ENCODE assay signal across 1 cellular context in genomic region chr1:74463301-74463988, GRCh38.
TF ChIP-seq lines count a peak whose summit lies in the region.

No MANE protein-coding gene starts in this region.

TF ChIP-seq in GM12878, 131 proteins besides CTCF, POLR2A, EP300 and RAD21:
- peak; percentile 24; the same call in 1 of the 2 replicates for TF ChIP-seq NFIC (IDR thresholded peaks at IDR 0.05; ENCODE audit: low read depth, low read length)
- peak; percentile 89 for TF ChIP-seq MTA2 (IDR thresholded peaks at IDR 0.05; ENCODE audit: low read depth)
- peak; percentile 19; the same call in 1 of the 2 replicates for TF ChIP-seq RUNX3 (IDR thresholded peaks at IDR 0.05; ENCODE audit: low read length)
- TF ChIP-seq BCL11A (IDR thresholded peaks at IDR 0.05; ENCODE audit: low read depth, low read length) = peak; percentile 64; the same call in 1 of the 2 replicates
- peak; percentile 44; the same call in 1 of the 2 replicates for TF ChIP-seq IRF4 (IDR thresholded peaks at IDR 0.05; ENCODE audit: low read depth, low read length)
- peak; percentile 75 for TF ChIP-seq JUNB (IDR thresholded peaks at IDR 0.05)
- TF ChIP-seq SKIL (IDR thresholded peaks at IDR 0.05; ENCODE audit: low read depth, poor library complexity, severe bottlenecking) = peak; percentile 64
- peak; percentile 71 for TF ChIP-seq DPF2 (IDR thresholded peaks at IDR 0.05)
- peak; percentile 55 to 74; a peak in 3 of 4 replicates for TF ChIP-seq BHLHE40 (IDR thresholded peaks at IDR 0.05; ENCODE audit: borderline replicate concordance in 1 of 2, low read depth in 2 of 2, low read length in 1 of 2)
- TF ChIP-seq ATF7 (IDR thresholded peaks at IDR 0.05; ENCODE audit: low read depth) = peak; percentile 45; the same call in 1 of the 2 replicates
- no peak for TF ChIP-seq E2F4 (IDR thresholded peaks at IDR 0.05; ENCODE audit: low read depth, low read length)
- TF ChIP-seq IKZF1 (conservative IDR thresholded peaks at IDR 0.05) = peak; percentile 53
- TF ChIP-seq ATF2 (IDR thresholded peaks at IDR 0.05; ENCODE audit: low read length) = peak; percentile 36; the same call in 1 of the 2 replicates
- TF ChIP-seq RCOR1 (conservative IDR thresholded peaks at IDR 0.05; ENCODE audit: low read depth, low read length) = no peak
- peak; percentile 36; the same call in 1 of the 2 replicates for TF ChIP-seq FOXM1 (IDR thresholded peaks at IDR 0.05; ENCODE audit: low read depth, low read length)
- TF ChIP-seq ZNF217 (IDR thresholded peaks at IDR 0.05) = 0 out of 2 replicates have a peak, but pooled peaks have one; percentile 21
- TF ChIP-seq BACH1 (IDR thresholded peaks at IDR 0.05; ENCODE audit: borderline replicate concordance) = peak; percentile 43; the same call in 1 of the 2 replicates
- TF ChIP-seq SMC3 (IDR thresholded peaks at IDR 0.05; ENCODE audit: borderline replicate concordance, low read length) = no peak
- TF ChIP-seq RB1 (IDR thresholded peaks at IDR 0.05; ENCODE audit: borderline replicate concordance) = no peak
- peak; percentile 61 for TF ChIP-seq MEF2B (IDR thresholded peaks at IDR 0.05; ENCODE audit: partially characterized antibody, poor library complexity, severe bottlenecking)
- TF ChIP-seq GABPA (IDR thresholded peaks at IDR 0.05; ENCODE audit: low read depth) = 0 out of 2 replicates have a peak, but pooled peaks have one; percentile 15
- TF ChIP-seq SPI1 (IDR thresholded peaks at IDR 0.05; ENCODE audit: borderline replicate concordance, insufficient read depth, low read depth, low read length) = no peak
- no peak for TF ChIP-seq PBX3 (IDR thresholded peaks at IDR 0.05; ENCODE audit: insufficient replicate concordance, low read depth, low read length)
- TF ChIP-seq IKZF2 (IDR thresholded peaks at IDR 0.05) = peak; percentile 49 to 51; a peak in 2 of 4 replicates
- TF ChIP-seq TCF7 (IDR thresholded peaks at IDR 0.05; ENCODE audit: borderline replicate concordance) = no peak
